ENCODE assay signal across 29 cellular contexts in genomic region chr4:180335571-180335970, GRCh38.
"Had no signal": no experiment of that assay in that cellular context is flagged by ENCODE, and none has a peak within 500 bp of the region (broad histone marks: within the 10 kb centered on the region; RNA-seq: fewer than 3 reads in every experiment).

No MANE protein-coding gene starts in this region.

- H3K4me1 Mint-ChIP-seq: activated CD4-positive, alpha-beta T cell treated with anti-CD3 and anti-CD28 coated beads for 36 hours; activated CD4-positive, alpha-beta T cell treated with anti-CD3 and anti-CD28 coated beads, Interleukin-2, amount 10 ng/mL, durations not matched to agents 24 days and 14 days; activated CD8-positive, alpha-beta memory T cell treated with anti-CD3 and anti-CD28 coated beads, Interleukin-2, amount 10 ng/mL, durations not matched to agents 7 days and 5 days; activated naive CD8-positive, alpha-beta T cell treated with anti-CD3 and anti-CD28 coated beads, Interleukin-2, amount 10 ng/mL, durations not matched to agents 7 days and 5 days; central memory CD8-positive, alpha-beta T cell had no signal

- H3K27me3 ChIP-seq: brain microvascular endothelial cell, esophagus squamous epithelium, foreskin keratinocyte, gastroesophageal sphincter, heart right ventricle had no signal

- H3K4me3 Mint-ChIP-seq: activated CD4-positive, alpha-beta memory T cell treated with anti-CD3 and anti-CD28 coated beads for 36 hours; activated CD4-positive, alpha-beta T cell treated with anti-CD3 and anti-CD28 coated beads for 36 hours; activated CD4-positive, alpha-beta T cell treated with anti-CD3 and anti-CD28 coated beads, Interleukin-2, amount 10 ng/mL, durations not matched to agents 24 days and 14 days; activated CD8-positive, alpha-beta memory T cell treated with anti-CD3 and anti-CD28 coated beads, Interleukin-2, amount 10 ng/mL, durations not matched to agents 7 days and 5 days; activated CD8-positive, alpha-beta T cell treated with anti-CD3 and anti-CD28 coated beads, Interleukin-2, amount 10 ng/mL, durations not matched to agents 7 days and 5 days; activated naive CD4-positive, alpha-beta T cell treated with anti-CD3 and anti-CD28 coated beads for 36 hours; activated naive CD8-positive, alpha-beta T cell treated with anti-CD3 and anti-CD28 coated beads, Interleukin-2, amount 10 ng/mL, durations not matched to agents 7 days and 5 days; activated T-helper 1 cell treated with anti-CD3 and anti-CD28 coated beads, Interleukin-12 subunit alpha, Interleukin-12 subunit beta, Interleukin-2, Interleukin-4 antibody, amounts not matched to agents 30 ng/mL and 10 ng/mL and 1 ng/mL, durations not matched to agents 14 hours and 24 hours and 36 hours; central memory CD8-positive, alpha-beta T cell had no signal

- H3K4me1 ChIP-seq: esophagus squamous epithelium, foreskin keratinocyte, gastroesophageal sphincter, heart right ventricle had no signal

- H3K4me3 ChIP-seq: coronary artery, esophagus squamous epithelium, gastroesophageal sphincter, heart right ventricle had no signal

- H3K27ac ChIP-seq: brain microvascular endothelial cell, coronary artery, epithelial cell of prostate, esophagus squamous epithelium, foreskin keratinocyte, gastroesophageal sphincter, heart right ventricle had no signal

- H3K36me3 Mint-ChIP-seq: activated CD4-positive, alpha-beta memory T cell treated with anti-CD3 and anti-CD28 coated beads for 36 hours; activated CD8-positive, alpha-beta memory T cell treated with anti-CD3 and anti-CD28 coated beads, Interleukin-2, amount 10 ng/mL, durations not matched to agents 7 days and 5 days; activated naive CD4-positive, alpha-beta T cell treated with anti-CD3 and anti-CD28 coated beads, Interleukin-2, amount 50 U/mL, for 72 hours; activated naive CD8-positive, alpha-beta T cell treated with anti-CD3 and anti-CD28 coated beads, Interleukin-2, amount 10 ng/mL, durations not matched to agents 7 days and 5 days had no signal

- H3K27ac Mint-ChIP-seq: activated CD4-positive, alpha-beta memory T cell treated with anti-CD3 and anti-CD28 coated beads for 36 hours; activated CD4-positive, alpha-beta T cell treated with anti-CD3 and anti-CD28 coated beads for 36 hours; activated CD4-positive, alpha-beta T cell treated with anti-CD3 and anti-CD28 coated beads, Interleukin-2, amount 10 ng/mL, durations not matched to agents 24 days and 14 days; activated CD8-positive, alpha-beta memory T cell treated with anti-CD3 and anti-CD28 coated beads, Interleukin-2, amount 10 ng/mL, durations not matched to agents 7 days and 5 days; activated CD8-positive, alpha-beta T cell treated with anti-CD3 and anti-CD28 coated beads, Interleukin-2, amount 10 ng/mL, durations not matched to agents 7 days and 5 days; activated naive CD4-positive, alpha-beta T cell treated with anti-CD3 and anti-CD28 coated beads for 36 hours; activated naive CD4-positive, alpha-beta T cell treated with anti-CD3 and anti-CD28 coated beads, Interleukin-2, amount 50 U/mL, for 72 hours; activated naive CD8-positive, alpha-beta T cell treated with anti-CD3 and anti-CD28 coated beads, Interleukin-2, amount 10 ng/mL, durations not matched to agents 7 days and 5 days; activated T-helper 1 cell treated with anti-CD3 and anti-CD28 coated beads, Interleukin-12 subunit alpha, Interleukin-12 subunit beta, Interleukin-2, Interleukin-4 antibody, amounts not matched to agents 30 ng/mL and 10 ng/mL and 1 ng/mL, durations not matched to agents 14 hours and 24 hours and 36 hours; activated T-helper 2 cell treated with anti-CD3 and anti-CD28 coated beads, Interferon-gamma antibody, Interleukin-2, Interleukin-4, amounts not matched to agents 10 μg/mL and 5 μg/mL and 100 μg/mL, durations not matched to agents 14 hours and 24 hours and 36 hours had no signal

- H3K9me3 Mint-ChIP-seq: activated naive CD4-positive, alpha-beta T cell treated with anti-CD3 and anti-CD28 coated beads for 36 hours; activated T-helper 1 cell treated with anti-CD3 and anti-CD28 coated beads, Interleukin-12 subunit alpha, Interleukin-12 subunit beta, Interleukin-2, Interleukin-4 antibody, amounts not matched to agents 30 ng/mL and 10 ng/mL and 1 ng/mL, durations not matched to agents 14 hours and 24 hours and 36 hours had no signal

- DNase-seq: activated CD4-positive, alpha-beta memory T cell treated with anti-CD3 and anti-CD28 coated beads for 36 hours; activated CD4-positive, alpha-beta T cell treated with anti-CD3 and anti-CD28 coated beads for 36 hours; activated CD4-positive, alpha-beta T cell treated with anti-CD3 and anti-CD28 coated beads, Interleukin-2, amount 10 ng/mL, durations not matched to agents 24 days and 14 days; activated CD4-positive, CD25-positive, alpha-beta regulatory T cell; activated CD4-positive, CD25-positive, alpha-beta regulatory T cell treated with anti-CD3 and anti-CD28 coated beads, Interleukin-2, amount 50 U/mL, for 72 hours; activated CD8-positive, alpha-beta memory T cell treated with anti-CD3 and anti-CD28 coated beads, Interleukin-2, amount 10 ng/mL, durations not matched to agents 7 days and 5 days; activated CD8-positive, alpha-beta memory T cell treated with anti-CD3 and anti-CD28 coated beads, Interleukin-2, amount 50 U/mL, for 4 hours; activated CD8-positive, alpha-beta T cell treated with anti-CD3 and anti-CD28 coated beads, Interleukin-2, amount 10 ng/mL, durations not matched to agents 7 days and 5 days; activated effector memory CD4-positive, alpha-beta T cell treated with anti-CD3 and anti-CD28 coated beads, Interleukin-2, amount 50 U/mL, for 16 hours; activated naive CD4-positive, alpha-beta T cell treated with anti-CD3 and anti-CD28 coated beads for 36 hours; activated naive CD8-positive, alpha-beta T cell treated with anti-CD3 and anti-CD28 coated beads, Interleukin-2, amount 10 ng/mL, durations not matched to agents 7 days and 5 days; activated T-cell treated with anti-CD3 and anti-CD28 coated beads, Interleukin-2, amount 50 U/mL, for 1 hour; activated T-cell treated with anti-CD3 and anti-CD28 coated beads, Interleukin-2, amount 50 U/mL, for 48 hours; amygdala; aorta; brain microvascular endothelial cell; dermis blood vessel endothelial cell; effector CD8-positive, alpha-beta T cell; esophagus squamous epithelium; foreskin keratinocyte; heart right ventricle; T-helper 2 cell had no signal

- H3K36me3 ChIP-seq: brain microvascular endothelial cell, esophagus squamous epithelium, gastroesophageal sphincter, heart right ventricle had no signal

- H3K9me3 ChIP-seq: esophagus squamous epithelium, gastroesophageal sphincter, heart right ventricle had no signal

- H3K27me3 Mint-ChIP-seq: activated CD4-positive, alpha-beta memory T cell treated with anti-CD3 and anti-CD28 coated beads for 36 hours; activated CD4-positive, alpha-beta T cell treated with anti-CD3 and anti-CD28 coated beads for 36 hours; activated CD4-positive, alpha-beta T cell treated with anti-CD3 and anti-CD28 coated beads, Interleukin-2, amount 10 ng/mL, durations not matched to agents 24 days and 14 days; activated CD8-positive, alpha-beta memory T cell treated with anti-CD3 and anti-CD28 coated beads, Interleukin-2, amount 10 ng/mL, durations not matched to agents 7 days and 5 days; activated naive CD8-positive, alpha-beta T cell treated with anti-CD3 and anti-CD28 coated beads, Interleukin-2, amount 10 ng/mL, durations not matched to agents 7 days and 5 days; central memory CD8-positive, alpha-beta T cell had no signal

- ATAC-seq: activated CD4-positive, alpha-beta T cell treated with anti-CD3 and anti-CD28 coated beads for 36 hours; activated CD8-positive, alpha-beta memory T cell treated with anti-CD3 and anti-CD28 coated beads, Interleukin-2, amount 10 ng/mL, durations not matched to agents 7 days and 5 days; activated CD8-positive, alpha-beta T cell treated with anti-CD3 and anti-CD28 coated beads, Interleukin-2, amount 10 ng/mL, durations not matched to agents 7 days and 5 days; activated naive CD4-positive, alpha-beta T cell treated with anti-CD3 and anti-CD28 coated beads, Interleukin-2, amount 50 U/mL, for 72 hours; foreskin keratinocyte; gastroesophageal sphincter; heart right ventricle had no signal
